In genomic region chr12:116430911-116431565, GRCh38 we compare ENCODE assay signal across 30 cellular contexts.
"Had no signal": no experiment of that assay in that cellular context is flagged by ENCODE, and none has a peak within 500 bp of the region (broad histone marks: within the 10 kb centered on the region; RNA-seq: fewer than 3 reads in every experiment).

No MANE protein-coding gene starts in this region.

- H3K27ac Mint-ChIP-seq: activated CD4-positive, alpha-beta T cell treated with anti-CD3 and anti-CD28 coated beads, Interleukin-2, amount 10 ng/mL, durations not matched to agents 24 days and 14 days; activated CD8-positive, alpha-beta T cell treated with anti-CD3 and anti-CD28 coated beads for 36 hours; activated naive CD8-positive, alpha-beta T cell treated with anti-CD3 and anti-CD28 coated beads for 36 hours; activated T-cell treated with anti-CD3 and anti-CD28 coated beads, Interleukin-2, amount 50 U/mL, for 72 hours; activated T-helper 17 cell treated with anti-CD3 and anti-CD28 coated beads, Interleukin-2, amount 50 U/mL, for 72 hours; T-cell; T-helper 17 cell had no signal

- H3K27me3 Mint-ChIP-seq: activated CD4-positive, alpha-beta T cell treated with anti-CD3 and anti-CD28 coated beads, Interleukin-2, amount 10 ng/mL, durations not matched to agents 24 days and 14 days; activated CD8-positive, alpha-beta T cell treated with anti-CD3 and anti-CD28 coated beads for 36 hours; activated naive CD8-positive, alpha-beta T cell treated with anti-CD3 and anti-CD28 coated beads for 36 hours; activated T-helper 17 cell treated with anti-CD3 and anti-CD28 coated beads, Interleukin-2, amount 50 U/mL, for 72 hours; T-cell; T-helper 17 cell had no signal

- ATAC-seq: activated CD8-positive, alpha-beta T cell treated with anti-CD3 and anti-CD28 coated beads for 36 hours; activated T-cell treated with anti-CD3 and anti-CD28 coated beads, Interleukin-2, amount 50 U/mL, for 72 hours; activated T-helper 17 cell treated with anti-CD3 and anti-CD28 coated beads, Interleukin-2, amount 50 U/mL, for 72 hours; SK-N-SH treated with all-trans-retinoic acid at 6 μM for 48 hours; T-cell; T-helper 17 cell had no signal

- H3K36me3 ChIP-seq: brain microvascular endothelial cell had no signal

- H3K36me3 Mint-ChIP-seq: T-cell had no signal

- H3K9me3 Mint-ChIP-seq: activated CD4-positive, alpha-beta T cell treated with anti-CD3 and anti-CD28 coated beads, Interleukin-2, amount 10 ng/mL, durations not matched to agents 24 days and 14 days; activated CD8-positive, alpha-beta T cell treated with anti-CD3 and anti-CD28 coated beads for 36 hours; activated naive CD8-positive, alpha-beta T cell treated with anti-CD3 and anti-CD28 coated beads for 36 hours; activated T-cell treated with anti-CD3 and anti-CD28 coated beads, Interleukin-2, amount 50 U/mL, for 72 hours; activated T-helper 17 cell treated with anti-CD3 and anti-CD28 coated beads, Interleukin-2, amount 50 U/mL, for 72 hours; T-cell had no signal

- DNase-seq: activated CD4-positive, alpha-beta T cell treated with anti-CD3 and anti-CD28 coated beads, Interleukin-2, amount 10 ng/mL, durations not matched to agents 24 days and 14 days; activated CD4-positive, alpha-beta T cell treated with anti-CD3 and anti-CD28 coated beads, Interleukin-2, amount 50 U/mL, for 4 hours; activated CD8-positive, alpha-beta T cell treated with anti-CD3 and anti-CD28 coated beads for 36 hours; activated effector memory CD4-positive, alpha-beta T cell treated with anti-CD3 and anti-CD28 coated beads, Interleukin-2, amount 50 U/mL, for 16 hours; activated naive CD4-positive, alpha-beta T cell; activated naive CD4-positive, alpha-beta T cell treated with anti-CD3 and anti-CD28 coated beads, Interleukin-2, amount 50 U/mL, for 16 hours; activated naive CD8-positive, alpha-beta T cell treated with anti-CD3 and anti-CD28 coated beads for 36 hours; activated T-cell treated with anti-CD3 and anti-CD28 coated beads, Interleukin-2, amount 50 U/mL, for 1 hour; activated T-cell treated with anti-CD3 and anti-CD28 coated beads, Interleukin-2, amount 50 U/mL, for 72 hours; amniotic stem cell; aorta; brain microvascular endothelial cell; central memory CD4-positive, alpha-beta T cell; Karpas-422; NCI-H1048; NCI-H1105 treated with DMSO at 0.1 percent for 48 hours; NCI-H1436 treated with DMSO at 0.1 percent for 48 hours; NCI-H1694 treated with DMSO at 0.1 percent for 48 hours; NCI-H2029; NCI-H345; NCI-H524 treated with DMSO at 0.1 percent for 48 hours; NCI-H748 treated with DMSO at 0.1 percent for 48 hours; NK-92 treated with Interleukin-12 subunit alpha and Interleukin-12 subunit beta, amount 100 ng/mL, for 24 hours; OCI-M1; SHP77; T-cell; T-helper 17 cell had no signal

- H3K27ac ChIP-seq: brain microvascular endothelial cell, VCaP had no signal

- H3K4me3 Mint-ChIP-seq: activated CD4-positive, alpha-beta T cell treated with anti-CD3 and anti-CD28 coated beads, Interleukin-2, amount 10 ng/mL, durations not matched to agents 24 days and 14 days; activated CD8-positive, alpha-beta T cell treated with anti-CD3 and anti-CD28 coated beads for 36 hours; activated naive CD8-positive, alpha-beta T cell treated with anti-CD3 and anti-CD28 coated beads for 36 hours; activated T-cell treated with anti-CD3 and anti-CD28 coated beads, Interleukin-2, amount 50 U/mL, for 72 hours; activated T-helper 17 cell treated with anti-CD3 and anti-CD28 coated beads, Interleukin-2, amount 50 U/mL, for 72 hours; T-cell; T-helper 17 cell had no signal

- H3K27me3 ChIP-seq: brain microvascular endothelial cell had no signal

- H3K4me1 Mint-ChIP-seq: activated CD4-positive, alpha-beta T cell treated with anti-CD3 and anti-CD28 coated beads, Interleukin-2, amount 10 ng/mL, durations not matched to agents 24 days and 14 days; activated T-helper 17 cell treated with anti-CD3 and anti-CD28 coated beads, Interleukin-2, amount 50 U/mL, for 72 hours had no signal
